ENCODE assay signal across 16 cellular contexts in genomic region chr5:178424141-178424855, GRCh38.
"Had no signal": no experiment of that assay in that cellular context is flagged by ENCODE, and none has a peak within 500 bp of the region (broad histone marks: within the 10 kb centered on the region; RNA-seq: fewer than 3 reads in every experiment).

No MANE protein-coding gene starts in this region.

- H3K9me3 Mint-ChIP-seq: activated CD8-positive, alpha-beta T cell treated with anti-CD3 and anti-CD28 coated beads for 36 hours; activated naive CD4-positive, alpha-beta T cell treated with anti-CD3 and anti-CD28 coated beads, Interleukin-2, amount 50 U/mL, for 24 hours had no signal

- H3K27ac Mint-ChIP-seq: activated CD8-positive, alpha-beta T cell treated with anti-CD3 and anti-CD28 coated beads for 36 hours; activated naive CD4-positive, alpha-beta T cell treated with anti-CD3 and anti-CD28 coated beads, Interleukin-2, amount 50 U/mL, for 24 hours had no signal

- H3K36me3 ChIP-seq: sigmoid colon had no signal

- H3K27me3 Mint-ChIP-seq: activated CD8-positive, alpha-beta T cell treated with anti-CD3 and anti-CD28 coated beads for 36 hours; activated naive CD4-positive, alpha-beta T cell treated with anti-CD3 and anti-CD28 coated beads, Interleukin-2, amount 50 U/mL, for 24 hours had no signal

- H3K27me3 ChIP-seq: dorsolateral prefrontal cortex, foreskin keratinocyte had no signal

- H3K4me1 ChIP-seq: foreskin keratinocyte, sigmoid colon had no signal

- H3K9me3 ChIP-seq: psoas muscle, sigmoid colon had no signal

- ATAC-seq: activated CD8-positive, alpha-beta T cell treated with anti-CD3 and anti-CD28 coated beads for 36 hours; foreskin keratinocyte; psoas muscle had no signal

- H3K36me3 Mint-ChIP-seq: activated naive CD4-positive, alpha-beta T cell treated with anti-CD3 and anti-CD28 coated beads, Interleukin-2, amount 50 U/mL, for 24 hours; brain had no signal

- H3K4me3 ChIP-seq: dorsolateral prefrontal cortex, psoas muscle, sigmoid colon, SK-N-MC had no signal

- H3K27ac ChIP-seq: dorsolateral prefrontal cortex, foreskin keratinocyte, psoas muscle, sigmoid colon, SK-N-MC had no signal

- H3K4me3 Mint-ChIP-seq: activated CD8-positive, alpha-beta T cell treated with anti-CD3 and anti-CD28 coated beads for 36 hours; activated naive CD4-positive, alpha-beta T cell treated with anti-CD3 and anti-CD28 coated beads, Interleukin-2, amount 50 U/mL, for 24 hours; brain had no signal

- DNase-seq: activated CD4-positive, alpha-beta T cell treated with anti-CD3 and anti-CD28 coated beads for 4 hours; activated CD8-positive, alpha-beta T cell treated with anti-CD3 and anti-CD28 coated beads for 36 hours; activated T-cell treated with anti-CD3 and anti-CD28 coated beads for 4 hours; amniotic stem cell; cerebellar nuclear complex; foreskin keratinocyte; midbrain; nucleus accumbens; psoas muscle; sigmoid colon; stimulated activated CD4-positive, alpha-beta T cell treated with anti-CD3 and anti-CD28 coated beads, Interleukin-12 subunit alpha, Interleukin-12 subunit beta, amount 100 ng/mL, for 4 hours; stimulated activated naive CD4-positive, alpha-beta T cell treated with Interleukin-2 at 50 U/mL for 16 hours had no signal

- H3K4me1 Mint-ChIP-seq: activated naive CD4-positive, alpha-beta T cell treated with anti-CD3 and anti-CD28 coated beads, Interleukin-2, amount 50 U/mL, for 24 hours had no signal
